12 cellular contexts compared by ENCODE assay signal in genomic region chrY:24098997-24099396, GRCh38. TPM values are rescaled to one million over a fixed set of nuclear protein-coding genes. Genes with fewer than 3 reads are reported as not detected.
A peak's percentile ranks its signal among the peaks of the same experiment; 100 is the strongest.
DNase-seq lines count a peak whose midpoint lies in the region; ATAC-seq lines count a peak whose summit lies in the region.
"Not testable (repeated sequence)": the region's sequence is repeated elsewhere in the genome, so short reads cannot be mapped to it uniquely, and the experiment has no call there.
"Had no signal": no experiment of that assay in that cellular context is flagged by ENCODE, and none has a peak within 500 bp of the region (broad histone marks: within the 10 kb centered on the region; RNA-seq: fewer than 3 reads in every experiment).

No MANE protein-coding gene starts in this region.

- ATAC-seq in left lobe of liver: peak; percentile 73

- not testable (repeated sequence) for DNase-seq in left lobe of liver (ENCODE audit: low spot score)

RNA-seq across cellular contexts. Expression of gene CDY1B, which starts 51.2 kb away (rescaled TPM):
- not detected for total RNA-seq in left lobe of liver
- total RNA-seq: A172; A673; B cell; Caco-2; Calu3; CD4-positive, alpha-beta memory T cell; CD4-positive, alpha-beta T cell; CD4-positive, CD25-positive, alpha-beta regulatory T cell; CD8-positive, alpha-beta memory T cell; CD8-positive, alpha-beta T cell; Daoy had no signal
